In genomic region chr13:28438598-28439334, GRCh38 we compare ENCODE assay signal across 1 cellular context.
TF ChIP-seq lines count a peak whose summit lies in the region.

No MANE protein-coding gene starts in this region.

TF ChIP-seq in WTC11, 78 proteins besides CTCF, POLR2A, EP300 and RAD21 (continued from another document and continues in another):
- TF ChIP-seq ARID4B (CRISPR knock-in tag; IDR thresholded peaks at IDR 0.05; ENCODE audit: borderline replicate concordance), result no peak
- TF ChIP-seq PRRX2 (CRISPR knock-in tag; IDR thresholded peaks at IDR 0.05), result no peak
- no peak for TF ChIP-seq SOX15 (CRISPR knock-in tag; IDR thresholded peaks at IDR 0.05)
- TF ChIP-seq ETV6 (CRISPR knock-in tag; IDR thresholded peaks at IDR 0.05), result peak; percentile 59; the same call in 1 of the 2 replicates
- no peak for TF ChIP-seq E2F1 (CRISPR knock-in tag; IDR thresholded peaks at IDR 0.05)
- no peak for TF ChIP-seq ZNF423 (CRISPR knock-in tag; IDR thresholded peaks at IDR 0.05)
- TF ChIP-seq FOXP4 (CRISPR knock-in tag; IDR thresholded peaks at IDR 0.05), result no peak; the same call in 1 of the 2 replicates
- TF ChIP-seq KAT7 (CRISPR knock-in tag; IDR thresholded peaks at IDR 0.05; ENCODE audit: borderline replicate concordance), result no peak
- no peak for TF ChIP-seq TEAD4 (CRISPR knock-in tag; IDR thresholded peaks at IDR 0.05)
- no peak for TF ChIP-seq SMAD4 (CRISPR knock-in tag; IDR thresholded peaks at IDR 0.05)
- no peak for TF ChIP-seq AFF4 (CRISPR knock-in tag; IDR thresholded peaks at IDR 0.05; ENCODE audit: borderline replicate concordance)
- TF ChIP-seq NR3C1 (CRISPR knock-in tag; conservative IDR thresholded peaks at IDR 0.05; ENCODE audit: low read depth), result no peak
- TF ChIP-seq GTF2I (CRISPR knock-in tag; conservative IDR thresholded peaks at IDR 0.05), result no peak
- no peak for TF ChIP-seq HMGA2 (CRISPR knock-in tag; IDR thresholded peaks at IDR 0.05)
- TF ChIP-seq IRF2 (CRISPR knock-in tag; IDR thresholded peaks at IDR 0.05; ENCODE audit: borderline replicate concordance, low read depth), result no peak
- TF ChIP-seq ZNF219 (CRISPR knock-in tag; IDR thresholded peaks at IDR 0.05; ENCODE audit: borderline replicate concordance), result no peak
- TF ChIP-seq MAX (CRISPR knock-in tag; IDR thresholded peaks at IDR 0.05), result 0 out of 2 replicates have a peak, but pooled peaks have one; percentile 23
- TF ChIP-seq ZNF671 (CRISPR knock-in tag; IDR thresholded peaks at IDR 0.05), result no peak
- TF ChIP-seq JAZF1 (CRISPR knock-in tag; IDR thresholded peaks at IDR 0.05), result no peak
- TF ChIP-seq NR2C2 (CRISPR knock-in tag; IDR thresholded peaks at IDR 0.05), result no peak
- no peak for TF ChIP-seq TCF7 (CRISPR knock-in tag; IDR thresholded peaks at IDR 0.05; ENCODE audit: low read depth)
- TF ChIP-seq TEAD1 (CRISPR knock-in tag; IDR thresholded peaks at IDR 0.05), result peak; percentile 77; the same call in 1 of the 2 replicates
- TF ChIP-seq ATF3 (CRISPR knock-in tag; conservative IDR thresholded peaks at IDR 0.05), result no peak
- TF ChIP-seq ATF1 (CRISPR knock-in tag; IDR thresholded peaks at IDR 0.05), result no peak
- TF ChIP-seq PREB (CRISPR knock-in tag; IDR thresholded peaks at IDR 0.05; ENCODE audit: borderline replicate concordance), result no peak
- no peak for TF ChIP-seq ZNF232 (CRISPR knock-in tag; IDR thresholded peaks at IDR 0.05)
- TF ChIP-seq GRHL2 (CRISPR knock-in tag; IDR thresholded peaks at IDR 0.05; ENCODE audit: insufficient replicate concordance, severe bottlenecking), result no peak
- peak; percentile 56; the same call in 1 of the 2 replicates for TF ChIP-seq ESRRA (CRISPR knock-in tag; IDR thresholded peaks at IDR 0.05; ENCODE audit: borderline replicate concordance)
- TF ChIP-seq STAT6 (CRISPR knock-in tag; conservative IDR thresholded peaks at IDR 0.05; ENCODE audit: low read depth), result no peak
- no peak for TF ChIP-seq CREM (CRISPR knock-in tag; IDR thresholded peaks at IDR 0.05)
- no peak for TF ChIP-seq FOXK1 (CRISPR knock-in tag; IDR thresholded peaks at IDR 0.05)
- peak; percentile 30; the same call in 1 of the 2 replicates for TF ChIP-seq USF2 (CRISPR knock-in tag; IDR thresholded peaks at IDR 0.05)
- TF ChIP-seq AR (CRISPR knock-in tag; IDR thresholded peaks at IDR 0.05), result no peak
- TF ChIP-seq E2F4 (CRISPR knock-in tag; IDR thresholded peaks at IDR 0.05; ENCODE audit: borderline replicate concordance, low read depth), result no peak
- 0 out of 2 replicates have a peak, but pooled peaks have one; percentile 68 for TF ChIP-seq CBFB (CRISPR knock-in tag; IDR thresholded peaks at IDR 0.05; ENCODE audit: low read depth)
- TF ChIP-seq EMX1 (CRISPR knock-in tag; IDR thresholded peaks at IDR 0.05), result no peak
- TF ChIP-seq USF1 (CRISPR knock-in tag; IDR thresholded peaks at IDR 0.05), result no peak
